Comparison of ENCODE assay signal across 8 cellular contexts in genomic region chr18:62131305-62131909, GRCh38. TPM values are rescaled to one million over a fixed set of nuclear protein-coding genes. Genes with fewer than 3 reads are reported as not detected.
DNase-seq lines count a peak whose midpoint lies in the region; ATAC-seq and TF ChIP-seq lines count a peak whose summit lies in the region.

No MANE protein-coding gene starts in this region.

- no peak overlapping the region for H3K27ac ChIP-seq in AG04450 (ENCODE audit: low read depth, low read length)

- no peak overlapping the region for H3K4me3 Mint-ChIP-seq in activated CD8-positive, alpha-beta T cell treated with anti-CD3 and anti-CD28 coated beads, Interleukin-2, amount 10 ng/mL, durations not matched to agents 7 days and 5 days
- H3K4me3 Mint-ChIP-seq in endothelial cell (ENCODE audit: unreplicated experiment) (no peak overlapping the region), naive B cell (no peak overlapping the region)
- no peak overlapping the region for H3K4me3 Mint-ChIP-seq in stimulated activated naive B cell treated with anti-CD40 and anti-IgM and Interleukin-4, amounts not matched to agents 10 μg/mL and 1 μg/mL and 100 μg/mL, for 72 hours

- H3K4me3 ChIP-seq in AG04450 (ENCODE audit: low read depth, low read length) = no peak overlapping the region

- H3K27me3 ChIP-seq in AG04450 (ENCODE audit: control insufficient read depth, insufficient read depth, low read length) = no peaks in the 10 kb centered on the region

- no peaks in the 10 kb centered on the region for H3K4me1 Mint-ChIP-seq in activated CD8-positive, alpha-beta T cell treated with anti-CD3 and anti-CD28 coated beads, Interleukin-2, amount 10 ng/mL, durations not matched to agents 7 days and 5 days (ENCODE audit: low read depth)
- H3K4me1 Mint-ChIP-seq in endothelial cell (ENCODE audit: unreplicated experiment) (no peaks in the 10 kb centered on the region), naive B cell (no peaks in the 10 kb centered on the region)
- peaks cover 0 to 8% of the 10 kb centered on the region in 2 donors for H3K4me1 Mint-ChIP-seq in stimulated activated naive B cell treated with anti-CD40 and anti-IgM and Interleukin-4, amounts not matched to agents 10 μg/mL and 1 μg/mL and 100 μg/mL, for 72 hours

- ATAC-seq in GM18508 (IDR thresholded peaks at IDR 0.05; ENCODE audit: insufficient read depth, unreplicated experiment) = peak; percentile 57
- peak; percentile 79 for ATAC-seq in HG03175 (IDR thresholded peaks at IDR 0.05; ENCODE audit: unreplicated experiment)
- ATAC-seq in activated CD8-positive, alpha-beta T cell treated with anti-CD3 and anti-CD28 coated beads, Interleukin-2, amount 10 ng/mL, durations not matched to agents 7 days and 5 days = peak; percentile 51
- ATAC-seq in naive B cell (ENCODE audit: low read depth in 2 of 2) = peak in 1 of 2 donors; percentile 56
- peak; percentile 76 to 79 for ATAC-seq in stimulated activated naive B cell treated with anti-CD40 and anti-IgM and Interleukin-4, amounts not matched to agents 10 μg/mL and 1 μg/mL and 100 μg/mL, for 72 hours (replicated peaks)

- no peaks in the 10 kb centered on the region for H3K9me3 ChIP-seq in AG04450 (ENCODE audit: control insufficient read depth, insufficient read depth, low read length)

- TF ChIP-seq CTCF in AG04450 (IDR thresholded peaks at IDR 0.05; ENCODE audit: low read depth, low read length) (peak; percentile 97), endothelial cell (IDR thresholded peaks at IDR 0.05; ENCODE audit: unreplicated experiment) (peak; percentile 90)

- no peak overlapping the region for H3K27ac Mint-ChIP-seq in activated CD8-positive, alpha-beta T cell treated with anti-CD3 and anti-CD28 coated beads, Interleukin-2, amount 10 ng/mL, durations not matched to agents 7 days and 5 days
- H3K27ac Mint-ChIP-seq in endothelial cell (ENCODE audit: unreplicated experiment) (no peak overlapping the region), naive B cell (no peak overlapping the region)
- no peak overlapping the region for H3K27ac Mint-ChIP-seq in stimulated activated naive B cell treated with anti-CD40 and anti-IgM and Interleukin-4, amounts not matched to agents 10 μg/mL and 1 μg/mL and 100 μg/mL, for 72 hours

- CTCF ChIA-PET in AG04450 (lab: Charles Lee) = interaction anchor here (0.6 to 4.1 kb wide), 35 partner anchors 9 to 809 kb away, joined by 3 to 70 read pairs (median 4); no protein-coding TSS in a partner anchor
- CTCF ChIA-PET in activated CD8-positive, alpha-beta T cell treated with anti-CD3 and anti-CD28 coated beads, Interleukin-2, amount 10 ng/mL, durations not matched to agents 7 days and 5 days (lab: Charles Lee) = interaction anchor here (0.6 to 1.8 kb wide), 19 partner anchors 9 to 809 kb away, joined by 3 to 10 read pairs (median 3); no protein-coding TSS in a partner anchor

- no peaks in the 10 kb centered on the region for H3K36me3 Mint-ChIP-seq in activated CD8-positive, alpha-beta T cell treated with anti-CD3 and anti-CD28 coated beads, Interleukin-2, amount 10 ng/mL, durations not matched to agents 7 days and 5 days (ENCODE audit: low read depth)
- H3K36me3 Mint-ChIP-seq in endothelial cell (ENCODE audit: low read depth, unreplicated experiment) (no peaks in the 10 kb centered on the region), naive B cell (peaks cover 0 to 8% of the 10 kb centered on the region in 2 donors)
- H3K36me3 Mint-ChIP-seq in stimulated activated naive B cell treated with anti-CD40 and anti-IgM and Interleukin-4, amounts not matched to agents 10 μg/mL and 1 μg/mL and 100 μg/mL, for 72 hours = peaks cover 10 to 11% of the 10 kb centered on the region in 2 donors

- no peaks in the 10 kb centered on the region for H3K9me3 Mint-ChIP-seq in activated CD8-positive, alpha-beta T cell treated with anti-CD3 and anti-CD28 coated beads, Interleukin-2, amount 10 ng/mL, durations not matched to agents 7 days and 5 days (ENCODE audit: insufficient read depth)
- H3K9me3 Mint-ChIP-seq in endothelial cell (ENCODE audit: unreplicated experiment) = no peaks in the 10 kb centered on the region
- no peaks in the 10 kb centered on the region for H3K9me3 Mint-ChIP-seq in naive B cell
- H3K9me3 Mint-ChIP-seq in stimulated activated naive B cell treated with anti-CD40 and anti-IgM and Interleukin-4, amounts not matched to agents 10 μg/mL and 1 μg/mL and 100 μg/mL, for 72 hours = no peaks in the 10 kb centered on the region

- no peaks in the 10 kb centered on the region for H3K27me3 Mint-ChIP-seq in activated CD8-positive, alpha-beta T cell treated with anti-CD3 and anti-CD28 coated beads, Interleukin-2, amount 10 ng/mL, durations not matched to agents 7 days and 5 days (ENCODE audit: low read depth)
- H3K27me3 Mint-ChIP-seq in endothelial cell (ENCODE audit: unreplicated experiment) (peaks cover 2% of the 10 kb centered on the region), naive B cell (no peaks in the 10 kb centered on the region)
- no peaks in the 10 kb centered on the region for H3K27me3 Mint-ChIP-seq in stimulated activated naive B cell treated with anti-CD40 and anti-IgM and Interleukin-4, amounts not matched to agents 10 μg/mL and 1 μg/mL and 100 μg/mL, for 72 hours

- DNase-seq in AG04450 (ENCODE audit: low read depth, low spot score) (no peak), NCI-H510A treated with DMSO at 0.1 percent for 48 hours (lab: John Stamatoyannopoulos, UW) (peak; percentile 88), endothelial cell (ENCODE audit: low spot score) (peak; percentile 67), naive B cell (peak; percentile 27)
- DNase-seq in activated CD8-positive, alpha-beta T cell treated with anti-CD3 and anti-CD28 coated beads, Interleukin-2, amount 10 ng/mL, durations not matched to agents 7 days and 5 days = peak; percentile 74
- DNase-seq in stimulated activated naive B cell treated with anti-CD40 and anti-IgM and Interleukin-4, amounts not matched to agents 10 μg/mL and 1 μg/mL and 100 μg/mL, for 72 hours = peak; percentile 20

- POLR2A ChIA-PET in AG04450 (lab: Yijun Ruan, JAX) = interaction anchor here (0.6 kb wide), 1 partner anchor 498 kb away, joined by 4 read pairs; no protein-coding TSS in a partner anchor
- POLR2A ChIA-PET in activated CD8-positive, alpha-beta T cell treated with anti-CD3 and anti-CD28 coated beads, Interleukin-2, amount 10 ng/mL, durations not matched to agents 7 days and 5 days (lab: Charles Lee) = interaction anchor here (0.7 kb wide), 1 partner anchor 177 kb away, joined by 3 read pairs; no protein-coding TSS in a partner anchor

RNA-seq across cellular contexts. Expression of gene PIGN, which starts 55.4 kb away (rescaled TPM):
- polyA plus RNA-seq in AG04450 (2011; rRNA removed) (25.1 and 33.7 TPM in 2 replicates), naive B cell (ENCODE audit: low read depth in 6 of 6) (10 to 100 TPM in 5 of 6 donors, 1 to 10 TPM in 1; 6.4 to 18.5 (median 14.7) TPM)
- 45.3 and 63.5 TPM in 2 replicates for polyA minus RNA-seq in AG04450 (2011; rRNA and poly(A)+ RNA removed)
- total RNA-seq in activated CD8-positive, alpha-beta T cell treated with anti-CD3 and anti-CD28 coated beads, Interleukin-2, amount 10 ng/mL, durations not matched to agents 7 days and 5 days = 10 to 100 TPM; 27.3 to 27.9 TPM
- total RNA-seq in endothelial cell (ENCODE audit: unreplicated experiment) = 23.0 TPM

RNA-seq across cellular contexts. Expression of gene RELCH, which starts 55.6 kb away (rescaled TPM):
- polyA plus RNA-seq in AG04450 (2011; rRNA removed) (14.5 and 20.3 TPM in 2 replicates), naive B cell (ENCODE audit: low read depth in 6 of 6) (10 to 100 TPM in 5 of 6 donors, 1 to 10 TPM in 1; 6.9 to 19.6 (median 11.8) TPM)
- polyA minus RNA-seq in AG04450 (2011; rRNA and poly(A)+ RNA removed) = 53.3 and 74.7 TPM in 2 replicates
- 10 to 100 TPM; 32.8 to 37.4 TPM for total RNA-seq in activated CD8-positive, alpha-beta T cell treated with anti-CD3 and anti-CD28 coated beads, Interleukin-2, amount 10 ng/mL, durations not matched to agents 7 days and 5 days
- total RNA-seq in endothelial cell (ENCODE audit: unreplicated experiment) = 27.3 TPM
